32 cellular contexts compared by ENCODE assay signal in genomic region chr19:2320057-2320456, GRCh38. TPM values are rescaled to one million over a fixed set of nuclear protein-coding genes. Genes with fewer than 3 reads are reported as not detected.
"Had no signal": no experiment of that assay in that cellular context is flagged by ENCODE, and none has a peak within 500 bp of the region (broad histone marks: within the 10 kb centered on the region; RNA-seq: fewer than 3 reads in every experiment).

No MANE protein-coding gene starts in this region.

- DNase-seq: activated CD4-positive, alpha-beta T cell treated with anti-CD3 and anti-CD28 coated beads for 48 hours; activated CD4-positive, alpha-beta T cell treated with anti-CD3 and anti-CD28 coated beads, Interleukin-2, amount 50 U/mL, for 48 hours; activated CD8-positive, alpha-beta memory T cell treated with anti-CD3 and anti-CD28 coated beads for 24 hours; activated effector memory CD4-positive, alpha-beta T cell treated with Interleukin-2 at 50 U/mL for 16 hours; activated naive CD4-positive, alpha-beta T cell treated with Interleukin-2 at 50 U/mL for 16 hours; anterior cingulate cortex; cerebellar nuclear complex; colonic mucosa; dorsolateral prefrontal cortex; effector memory CD8-positive, alpha-beta T cell; foreskin melanocyte; heart right ventricle; kidney glomerular epithelial cell; mucosa of descending colon; right lobe of liver; stimulated activated CD4-positive, alpha-beta T cell treated with anti-CD3 and anti-CD28 coated beads, Interleukin-2, amount 100 ng/mL, for 48 hours; stimulated activated naive CD8-positive, alpha-beta T cell treated with anti-CD3 and anti-CD28 coated beads, Interleukin-15, Interleukin-2, amounts not matched to agents 100 U/mL and 50 U/mL, for 24 hours; uterus had no signal

- ATAC-seq: activated CD4-positive, CD25-positive, alpha-beta regulatory T cell treated with anti-CD3 and anti-CD28 coated beads, Interleukin-2, amount 50 U/mL, for 24 hours; effector memory CD8-positive, alpha-beta T cell; heart right ventricle; left lobe of liver; mucosa of descending colon; natural killer cell treated with Interleukin-12 subunit alpha and Interleukin-12 subunit beta and Interleukin-15 and Interleukin-18, amount 100 ng/mL, for 72 hours; right lobe of liver; stimulated activated naive CD8-positive, alpha-beta T cell treated with anti-CD3 and anti-CD28 coated beads, Interleukin-15, Interleukin-2, amounts not matched to agents 100 U/mL and 50 U/mL, for 24 hours had no signal

- H3K9me3 Mint-ChIP-seq: type B pancreatic cell had no signal

- H3K4me3 Mint-ChIP-seq: activated naive CD8-positive, alpha-beta T cell; effector memory CD8-positive, alpha-beta T cell; natural killer cell treated with Interleukin-12 subunit alpha and Interleukin-12 subunit beta and Interleukin-15 and Interleukin-18, amount 100 ng/mL, for 72 hours; type B pancreatic cell had no signal

- H3K27ac Mint-ChIP-seq: activated naive CD8-positive, alpha-beta T cell; effector memory CD8-positive, alpha-beta T cell; natural killer cell treated with Interleukin-12 subunit alpha and Interleukin-12 subunit beta and Interleukin-15 and Interleukin-18, amount 100 ng/mL, for 72 hours; progenitor cell of endocrine pancreas; type B pancreatic cell had no signal

- H3K36me3 Mint-ChIP-seq: activated naive CD8-positive, alpha-beta T cell; type B pancreatic cell had no signal

RNA-seq across cellular contexts. Expression of gene LINGO3, which starts 12.1 kb away (rescaled TPM):
- total RNA-seq: esophagus muscularis mucosa, glomerular endothelial cell, heart right ventricle, left lobe of liver, mesenteric fat pad, mucosa of descending colon, myocyte, right lobe of liver, skeletal muscle tissue, subcutaneous adipose tissue, uterus had no signal

RNA-seq across cellular contexts. Expression of gene PEAK3, which starts 38.1 kb away (rescaled TPM):
- total RNA-seq: glomerular endothelial cell, progenitor cell of endocrine pancreas, skeletal muscle tissue had no signal

RNA-seq across cellular contexts. Expression of gene TMPRSS9, which starts 40.0 kb away (rescaled TPM):
- total RNA-seq: cardiac muscle cell; glomerular endothelial cell; heart right ventricle; mesenteric fat pad; myocyte; natural killer cell treated with Interleukin-12 subunit alpha and Interleukin-12 subunit beta and Interleukin-15 and Interleukin-18, amount 100 ng/mL, for 72 hours; progenitor cell of endocrine pancreas; subcutaneous adipose tissue; T-helper 1 cell treated with Interleukin-12 subunit alpha and Interleukin-12 subunit beta and Interleukin-4 antibody, amounts not matched to agents 30 ng/mL and 1 ng/mL, for 36 hours had no signal
